ENCODE assay signal across 8 cellular contexts in genomic region chr12:75722714-75723200, GRCh38.
A peak's percentile ranks its signal among the peaks of the same experiment; 100 is the strongest.
DNase-seq lines count a peak whose midpoint lies in the region; ATAC-seq and TF ChIP-seq lines count a peak whose summit lies in the region.

No MANE protein-coding gene starts in this region.

- no peak overlapping the region for H3K4me3 Mint-ChIP-seq in nephron

- BruUV-seq in HCT116 (replicated peaks; lab: Mats Ljungman, UMichigan): no TSS peak

- H3K27ac Mint-ChIP-seq in nephron: peak overlapping the region; percentile 64 to 91 (median 87)

- intact Hi-C loops in HCT116 (cut with micrococcal nuclease): loop anchor here (5.0 kb wide), 2 partner anchors 85 to 625 kb away; partner anchors contain the start of gene BBS10

- no peak overlapping the region for H3K4me3 ChIP-seq in HCT116 (replicated peaks in 1 of 2; ENCODE audit: low read depth in 1 of 2, low read length in 2 of 2)

- peak overlapping the region; percentile 47 for H3K4me2 ChIP-seq in HCT116 (ENCODE audit: low read length)

- TF ChIP-seq POLR2A in HCT116 (IDR thresholded peaks at IDR 0.05; ENCODE audit: borderline replicate concordance, extremely low read depth, insufficient read depth, insufficient read length): no peak

- POLR2A ChIA-PET in HCT116 (lab: Charles Lee): interaction anchor here (11.0 kb wide), 1 partner anchor 64 kb away, joined by 89 read pairs; no protein-coding TSS in a partner anchor

- H3K9me2 ChIP-seq in HCT116 (ENCODE audit: insufficient read depth): no peaks in the 10 kb centered on the region

- no peaks in the 10 kb centered on the region for H3K9me3 ChIP-seq in HCT116 (ENCODE audit: control insufficient read depth in 1 of 2, insufficient read depth in 1 of 2, low read depth in 1 of 2, low read length in 2 of 2)

- RAD21 ChIA-PET in HCT116 (lab: Charles Lee; ENCODE audit: low non-redundant PET in 1 of 2, low total read pairs in 2 of 2, uncharacterized antibody in 2 of 2, unreplicated experiment in 2 of 2): no interaction called here

- CTCF ChIA-PET in HCT116 (lab: Charles Lee): no interaction called here

- H2AFZ ChIP-seq in HCT116 (ENCODE audit: low read depth, low read length, poor library complexity, severe bottlenecking): no peak overlapping the region

- ATAC-seq in HCT116 (no peak), esophagus mucosa (peak; percentile 75)

- H3K27me3 ChIP-seq in HCT116 (ENCODE audit: insufficient read depth, low read length): no peaks in the 10 kb centered on the region

- H3K9ac ChIP-seq in HCT116 (ENCODE audit: low read length): peak overlapping the region; percentile 67

- no peaks in the 10 kb centered on the region for H3K27me3 Mint-ChIP-seq in nephron (ENCODE audit: low read depth)

- H3K4me1 Mint-ChIP-seq in nephron: peaks cover 64% of the 10 kb centered on the region

- no peak for TF ChIP-seq CTCF in HCT116 (IDR thresholded peaks at IDR 0.05 in 2 of 3, conservative IDR thresholded peaks at IDR 0.05 in 1 of 3; ENCODE audit: borderline replicate concordance in 1 of 3, insufficient read depth in 1 of 3, low read depth in 2 of 3, low read length in 2 of 3)
- no peak for TF ChIP-seq CTCF in nephron (IDR thresholded peaks at IDR 0.05; ENCODE audit: unreplicated experiment in 3 of 3)

- no peaks in the 10 kb centered on the region for H3K36me3 ChIP-seq in HCT116 (ENCODE audit: control insufficient read depth in 1 of 2, insufficient read depth in 2 of 2, low read length in 2 of 2)

- DNase-seq in NCI-H1436 (lab: John Stamatoyannopoulos, UW) (peak; percentile 23), NCI-H1436 treated with DMSO at 0.1 percent for 48 hours (lab: John Stamatoyannopoulos, UW) (no peak), HCT116 (ENCODE audit: low read depth, low spot score) (peak; percentile 77), MV-4-11 (lab: John Stamatoyannopoulos, UW) (peak; percentile 84), ureter (ENCODE audit: low spot score) (peak; percentile 62)
- DNase-seq in activated CD4-positive, alpha-beta T cell treated with anti-CD3 and anti-CD28 coated beads, Interleukin-2, amount 50 U/mL, for 1 hour: peak; percentile 15

- TF ChIP-seq RAD21 in HCT116 (IDR thresholded peaks at IDR 0.05; ENCODE audit: low read depth): no peak

- peaks cover 87 to 96% of the 10 kb centered on the region in 2 experiments for H3K4me1 ChIP-seq in HCT116 (ENCODE audit: control insufficient read depth in 1 of 2, insufficient read depth in 2 of 2, low read length in 2 of 2)

- no peaks in the 10 kb centered on the region for H3K36me3 Mint-ChIP-seq in nephron (ENCODE audit: low read depth)

- H4K20me1 ChIP-seq in HCT116 (ENCODE audit: insufficient read depth): no peaks in the 10 kb centered on the region

- H3K79me2 ChIP-seq in HCT116 (ENCODE audit: insufficient read depth, low read length): 0 out of 2 replicates have a peak, but pooled peaks cover 2% of the 10 kb centered on the region

- peak overlapping the region; percentile 100 for H3K27ac ChIP-seq in HCT116 (ENCODE audit: low read depth, low read length)

- no peaks in the 10 kb centered on the region for H3K9me3 Mint-ChIP-seq in nephron

TF ChIP-seq in HCT116, 20 proteins besides CTCF, POLR2A, EP300 and RAD21:
- TF ChIP-seq EZH2 (IDR thresholded peaks at IDR 0.05): no peak
- peak; percentile 97 for TF ChIP-seq MAX (IDR thresholded peaks at IDR 0.05)
- TF ChIP-seq ATF3 (IDR thresholded peaks at IDR 0.05): no peak
- TF ChIP-seq CEBPB (IDR thresholded peaks at IDR 0.05; ENCODE audit: low read depth): peak; percentile 66
- TF ChIP-seq JUND (IDR thresholded peaks at IDR 0.05): peak; percentile 92
- peak; percentile 22; the same call in 1 of the 2 replicates for TF ChIP-seq EGR1 (IDR thresholded peaks at IDR 0.05; ENCODE audit: low read depth)
- TF ChIP-seq SP1 (IDR thresholded peaks at IDR 0.05; ENCODE audit: low read depth): peak; percentile 89
- no peak for TF ChIP-seq REST (IDR thresholded peaks at IDR 0.05; ENCODE audit: low read depth)
- TF ChIP-seq SRF (IDR thresholded peaks at IDR 0.05; ENCODE audit: low read depth): peak; percentile 19; the same call in 1 of the 2 replicates
- no peak for TF ChIP-seq ELF1 (IDR thresholded peaks at IDR 0.05; ENCODE audit: borderline replicate concordance, low read depth)
- TF ChIP-seq FOSL1 (IDR thresholded peaks at IDR 0.05; ENCODE audit: low read depth): peak; percentile 92
- TF ChIP-seq YY1 (IDR thresholded peaks at IDR 0.05; ENCODE audit: extremely low read depth, insufficient replicate concordance, low read depth, low read length): peak; percentile 64
- peak; percentile 45; the same call in 1 of the 2 replicates for TF ChIP-seq SIN3A (IDR thresholded peaks at IDR 0.05; ENCODE audit: low read depth)
- TF ChIP-seq TCF7L2 (IDR thresholded peaks at IDR 0.05; ENCODE audit: borderline replicate concordance, extremely low read depth, insufficient read depth, insufficient read length): peak; percentile 47
- TF ChIP-seq CBX3 (IDR thresholded peaks at IDR 0.05; ENCODE audit: low read depth): peak; percentile 79
